9 cellular contexts compared by ENCODE assay signal in genomic region chr4:26020083-26020668, GRCh38.
DNase-seq lines count a peak whose midpoint lies in the region; ATAC-seq and TF ChIP-seq lines count a peak whose summit lies in the region.
"Had no signal": no experiment of that assay in that cellular context is flagged by ENCODE, and none has a peak within 500 bp of the region (broad histone marks: within the 10 kb centered on the region; RNA-seq: fewer than 3 reads in every experiment).

No MANE protein-coding gene starts in this region.

- H3K36me3 ChIP-seq in ascending aorta = no peaks in the 10 kb centered on the region

- peak; percentile 59 to 71 for ATAC-seq in natural killer cell treated with Interleukin-12 subunit alpha and Interleukin-12 subunit beta and Interleukin-15 and Interleukin-18, amount 100 ng/mL, for 72 hours
- ATAC-seq in GM19035 (IDR thresholded peaks at IDR 0.05; ENCODE audit: unreplicated experiment) (no peak), GM18517 (IDR thresholded peaks at IDR 0.05; ENCODE audit: unreplicated experiment) (no peak)

- intact Hi-C loops in ascending aorta (cut with DNase I) (loop anchor here (2.0 to 5.0 kb wide), 3 partner anchors 108 to 301 kb away; partner anchors contain the start of genes RBPJ and SMIM20), dorsolateral prefrontal cortex (cut with DNase I) (loop anchor here in 1 of 2 donors (10.0 kb wide), 1 partner anchor 705 kb away; no protein-coding TSS in a partner anchor)

- H3K27me3 Mint-ChIP-seq in natural killer cell treated with Interleukin-12 subunit alpha and Interleukin-12 subunit beta and Interleukin-15 and Interleukin-18, amount 100 ng/mL, for 72 hours = peaks cover 20% of the 10 kb centered on the region in 2 donors

- H3K27ac ChIP-seq in ascending aorta (peak overlapping the region; percentile 58 to 67), dorsolateral prefrontal cortex (no peak overlapping the region)

- peaks cover 6 to 7% of the 10 kb centered on the region in 2 donors for H3K4me1 Mint-ChIP-seq in natural killer cell treated with Interleukin-12 subunit alpha and Interleukin-12 subunit beta and Interleukin-15 and Interleukin-18, amount 100 ng/mL, for 72 hours (ENCODE audit: low read depth in 2 of 2)

- no peaks in the 10 kb centered on the region for H3K9me3 Mint-ChIP-seq in natural killer cell treated with Interleukin-12 subunit alpha and Interleukin-12 subunit beta and Interleukin-15 and Interleukin-18, amount 100 ng/mL, for 72 hours

- H3K27ac Mint-ChIP-seq in natural killer cell treated with Interleukin-12 subunit alpha and Interleukin-12 subunit beta and Interleukin-15 and Interleukin-18, amount 100 ng/mL, for 72 hours = no peak overlapping the region

- peaks cover 12 to 46% of the 10 kb centered on the region in 2 donors for H3K4me1 ChIP-seq in ascending aorta

- peak; percentile 30 for DNase-seq in Daoy (ENCODE audit: low read depth)
- DNase-seq in NAMALWA (ENCODE audit: low spot score) = peak; percentile 41
- DNase-seq in ascending aorta (ENCODE audit: low spot score in 2 of 2) = peak in 1 of 2 donors; percentile 74
- DNase-seq in natural killer cell treated with Interleukin-12 subunit alpha and Interleukin-12 subunit beta and Interleukin-15 and Interleukin-18, amount 100 ng/mL, for 72 hours (ENCODE audit: low spot score) = no peak
- DNase-seq in dorsolateral prefrontal cortex = no peak
- no peak for DNase-seq in iPS-NIHi11 (ENCODE audit: low spot score)
- DNase-seq: mesendoderm had no signal

- H3K36me3 Mint-ChIP-seq in natural killer cell treated with Interleukin-12 subunit alpha and Interleukin-12 subunit beta and Interleukin-15 and Interleukin-18, amount 100 ng/mL, for 72 hours = no peaks in the 10 kb centered on the region

- no peak overlapping the region for H3K4me3 ChIP-seq in ascending aorta
- no peak overlapping the region for H3K4me3 ChIP-seq in dorsolateral prefrontal cortex

- no peaks in the 10 kb centered on the region for H3K27me3 ChIP-seq in ascending aorta
- peaks cover 0 to 2% (median 0%) of the 10 kb centered on the region in 45 donors for H3K27me3 ChIP-seq in dorsolateral prefrontal cortex

- no peaks in the 10 kb centered on the region for H3K9me3 ChIP-seq in ascending aorta

- peak overlapping the region; percentile 28 for H3K4me3 Mint-ChIP-seq in natural killer cell treated with Interleukin-12 subunit alpha and Interleukin-12 subunit beta and Interleukin-15 and Interleukin-18, amount 100 ng/mL, for 72 hours

- TF ChIP-seq CTCF in ascending aorta (IDR thresholded peaks at IDR 0.05) (no peak), dorsolateral prefrontal cortex (IDR thresholded peaks at IDR 0.05 in 54 of 56, conservative IDR thresholded peaks at IDR 0.05 in 2 of 56; ENCODE audit: low read depth in 1 of 56, partially characterized antibody in 56 of 56) (no peak)

Comparison
In these comparisons a context has a peak if more than half of its experiments do, and no peak if none do; other contexts are left out.
1. DNase-seq: peak in Daoy (single experiment) and NAMALWA (single experiment); none in natural killer cell treated with Interleukin-12 subunit alpha and Interleukin-12 subunit beta and Interleukin-15 and Interleukin-18, amount 100 ng/mL, for 72 hours (single experiment), dorsolateral prefrontal cortex (0 of 10) and iPS-NIHi11 (single experiment).
2. H3K27ac ChIP-seq: peak in ascending aorta (2 of 2); none in dorsolateral prefrontal cortex (0 of 59).
3. ATAC-seq: peak in natural killer cell treated with Interleukin-12 subunit alpha and Interleukin-12 subunit beta and Interleukin-15 and Interleukin-18, amount 100 ng/mL, for 72 hours (2 of 2); none in GM19035 (single experiment) and GM18517 (single experiment).